Comparison of ENCODE assay signal across 8 cellular contexts in genomic region chr3:132029182-132029902, GRCh38. TPM values are rescaled to one million over a fixed set of nuclear protein-coding genes. Genes with fewer than 3 reads are reported as not detected.
DNase-seq lines count a peak whose midpoint lies in the region; ATAC-seq and TF ChIP-seq lines count a peak whose summit lies in the region.

No MANE protein-coding gene starts in this region.

- in situ Hi-C loops in astrocyte of the spinal cord (cut with HindIII; ENCODE audit: low sequenced_read_pairs) = no loop called here

- H3K27me3 Mint-ChIP-seq in T-cell = peaks cover 49 to 50% of the 10 kb centered on the region in 2 donors

- H3K4me1 Mint-ChIP-seq in T-cell = peaks cover 3% of the 10 kb centered on the region in 3 donors

- H3K4me3 ChIP-seq in astrocyte of the spinal cord (ENCODE audit: low read depth, low read length) (no peak overlapping the region), skeletal muscle cell (ENCODE audit: low read depth, low read length) (no peak overlapping the region)

- H3K9me3 Mint-ChIP-seq in T-cell = no peaks in the 10 kb centered on the region

- no peak overlapping the region for H3K27ac Mint-ChIP-seq in T-cell

- no peaks in the 10 kb centered on the region for H3K36me3 Mint-ChIP-seq in T-cell

- DNase-seq in NCI-H146 treated with DMSO at 0.1 percent for 48 hours (lab: John Stamatoyannopoulos, UW; ENCODE audit: unreplicated experiment) (peak; percentile 85), T-cell (peak in 27 of 34 experiments; percentile 1 to 50 (median 29)), astrocyte of the spinal cord (ENCODE audit: low read depth, low spot score) (peak; percentile 82), hippocampal formation (lab: John Stamatoyannopoulos, UW) (peak; percentile 58 to 61), skeletal muscle cell (ENCODE audit: low read depth) (peak; percentile 34)

- CTCF ChIA-PET in T-cell (lab: Charles Lee) = interaction anchor here in 1 of 2 donors (0.5 to 1.2 kb wide), 4 partner anchors 9 to 604 kb away, joined by 3 to 5 read pairs (median 4); no protein-coding TSS in a partner anchor

- POLR2A ChIA-PET in T-cell (lab: Charles Lee) = no interaction called here

- ATAC-seq in HG02759 (IDR thresholded peaks at IDR 0.05; ENCODE audit: unreplicated experiment) (peak; percentile 91), T-cell (replicated peaks in 1 of 4) (peak in 2 of 4 experiments; percentile 47 to 54), GM18873 (IDR thresholded peaks at IDR 0.05; ENCODE audit: low FRiP score, unreplicated experiment) (no peak)

- TF ChIP-seq CTCF in GM12874 (IDR thresholded peaks at IDR 0.05; ENCODE audit: insufficient read depth, low read depth, low read length) (peak; percentile 91), astrocyte of the spinal cord (IDR thresholded peaks at IDR 0.05; ENCODE audit: low read depth, low read length) (peak; percentile 94)

- no peak overlapping the region for H3K4me3 Mint-ChIP-seq in T-cell

RNA-seq across cellular contexts. Expression of gene CPNE4, which starts 5.5 kb away (rescaled TPM):
- total RNA-seq in T-cell = not detected

Comparison
In these comparisons a context has a peak if more than half of its experiments do, and no peak if none do; other contexts are left out.
1. DNase-seq: peak in every context shown above with its lines; median percentile 85 in NCI-H146 treated with DMSO at 0.1 percent for 48 hours; 82 in astrocyte of the spinal cord; 60 in hippocampal formation; 34 in skeletal muscle cell; 29 in T-cell.